9 cellular contexts compared by ENCODE assay signal in the genomic region with DNA sequence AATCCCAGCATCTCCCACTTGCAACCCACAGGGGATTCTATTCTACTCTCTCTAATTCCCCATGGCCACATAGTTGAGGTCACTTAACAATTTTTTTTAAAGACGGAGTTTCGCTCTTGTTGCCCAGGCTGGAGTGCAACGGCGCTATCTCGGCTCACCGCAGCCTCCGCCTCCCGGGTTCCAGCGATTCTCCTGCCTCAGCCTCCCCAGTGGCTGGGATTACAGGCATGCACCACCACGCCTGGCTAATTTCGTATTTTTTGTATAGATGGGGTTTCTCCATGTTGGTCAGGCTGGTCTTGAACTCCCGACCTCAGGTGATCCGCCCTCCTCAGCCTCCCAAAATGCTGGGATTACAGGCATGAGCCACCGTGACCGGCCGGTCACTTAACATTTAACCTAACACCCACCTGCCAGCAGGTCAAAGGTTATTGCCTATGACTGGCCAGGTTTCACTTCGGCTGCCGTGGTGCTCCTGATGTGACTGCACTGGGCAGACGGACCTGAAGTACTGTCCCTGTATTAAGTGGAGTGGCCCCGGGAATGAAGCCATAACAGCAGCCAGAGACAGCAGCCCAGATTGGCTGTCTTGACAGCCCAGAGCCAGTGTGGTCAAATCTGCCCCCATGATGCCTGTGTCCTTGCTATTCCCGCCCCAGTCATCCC. TPM values are rescaled to one million over a fixed set of nuclear protein-coding genes. Genes with fewer than 3 reads are reported as not detected.
DNase-seq lines count a peak whose midpoint lies in the region; ATAC-seq, FAIRE-seq and TF ChIP-seq lines count a peak whose summit lies in the region.
"Not testable (repeated sequence)": the region's sequence is repeated elsewhere in the genome, so short reads cannot be mapped to it uniquely, and the experiment has no call there.
"Had no signal": no experiment of that assay in that cellular context is flagged by ENCODE, and none has a peak within 500 bp of the region (broad histone marks: within the 10 kb centered on the region; RNA-seq: fewer than 3 reads in every experiment).

No MANE protein-coding gene starts in this region.

- H3K27ac Mint-ChIP-seq in Caco-2 (ENCODE audit: unreplicated experiment), result not testable (repeated sequence)

- H3K9me3 ChIP-seq in Caco-2; Loucy (ENCODE audit: insufficient read depth, low read depth, low read length); SU-DHL-6 (ENCODE audit: insufficient read depth, low read length); K562 (replicated peaks; ENCODE audit: control insufficient read depth, insufficient read depth, low read depth, low read length); hepatocyte (ENCODE audit: low read depth); mucosa of stomach (ENCODE audit: control insufficient read depth, low read length); skeletal muscle tissue (ENCODE audit: control insufficient read depth in 3 of 3, low read length in 3 of 3): not testable (repeated sequence)

- not testable (repeated sequence) for H3K9me3 Mint-ChIP-seq in Caco-2 (ENCODE audit: unreplicated experiment)

- intact Hi-C loops in Caco-2 (cut with micrococcal nuclease; ENCODE audit: unreplicated experiment), result loop anchor here (5.0 kb wide), 1 partner anchor 36 kb away; no protein-coding TSS in a partner anchor
- intact Hi-C loops in K562 (cut with micrococcal nuclease), result not testable (repeated sequence)

- H3K4me1 Mint-ChIP-seq in Caco-2 (ENCODE audit: low read depth, unreplicated experiment), result peaks cover 20% of the 10 kb centered on the region

- H3K4me2 ChIP-seq in Loucy (ENCODE audit: low read depth, low read length, poor library complexity, severe bottlenecking), result peak overlapping the region; percentile 82
- peak overlapping the region; percentile 49 for H3K4me2 ChIP-seq in SU-DHL-6 (ENCODE audit: low read depth, low read length, poor library complexity, severe bottlenecking)
- not testable (repeated sequence) for H3K4me2 ChIP-seq in K562 (ENCODE audit: insufficient read depth, low read length)
- peak overlapping the region; percentile 77 for H3K4me2 ChIP-seq in hepatocyte

- not testable (repeated sequence) for TF ChIP-seq POLR2A in K562 (conservative IDR thresholded peaks at IDR 0.05)

- not testable (repeated sequence) for H3K27me3 Mint-ChIP-seq in Caco-2 (ENCODE audit: insufficient read depth, unreplicated experiment)

- H3K27ac ChIP-seq in SU-DHL-6 (ENCODE audit: low read depth, low read length); skeletal muscle tissue (ENCODE audit: low read depth, low read length): not testable (repeated sequence)
- H3K27ac ChIP-seq in K562 (ENCODE audit: extremely low read depth, low read depth, low read length) (peak overlapping the region; percentile 75; the same call in 2 of the 3 replicates), hepatocyte (peak overlapping the region; percentile 86)

- peaks cover 13% of the 10 kb centered on the region for H3F3A ChIP-seq in Loucy (ENCODE audit: low read depth)
- H3F3A ChIP-seq in SU-DHL-6 (ENCODE audit: insufficient read depth), result not testable (repeated sequence)

- H3K36me3 ChIP-seq in Caco-2 (ENCODE audit: control insufficient read depth, insufficient read depth, low read length); Loucy (ENCODE audit: insufficient read depth, low read length); SU-DHL-6 (ENCODE audit: low read length); K562 (ENCODE audit: control insufficient read depth, insufficient read depth, low read length); hepatocyte (replicated peaks; ENCODE audit: insufficient read depth, low read depth); mucosa of stomach (ENCODE audit: control insufficient read depth, insufficient read depth, low read length); skeletal muscle tissue (ENCODE audit: control insufficient read depth in 3 of 3, insufficient read depth in 3 of 3, low read length in 3 of 3): not testable (repeated sequence)

- not testable (repeated sequence) for H3K9me2 ChIP-seq in Loucy (replicated peaks; ENCODE audit: low read depth, low read length); SU-DHL-6 (replicated peaks; ENCODE audit: insufficient read depth, low read length); hepatocyte (replicated peaks; ENCODE audit: insufficient read depth)

- H3K4me3 Mint-ChIP-seq in Caco-2 (ENCODE audit: unreplicated experiment), result peak overlapping the region; percentile 70

- not testable (repeated sequence) for H4K20me1 ChIP-seq in Loucy (ENCODE audit: insufficient read depth, low read length, poor library complexity, severe bottlenecking); SU-DHL-6 (ENCODE audit: low read depth, low read length); K562 (replicated peaks; ENCODE audit: control insufficient read depth, insufficient read depth, low read length); hepatocyte (ENCODE audit: insufficient read depth, poor library complexity, severe bottlenecking)

- not testable (repeated sequence) for TF ChIP-seq CTCF in Caco-2 (IDR thresholded peaks at IDR 0.05; ENCODE audit: insufficient read depth in 1 of 2, low read depth in 1 of 2, low read length in 1 of 2, severe bottlenecking in 1 of 2, unreplicated experiment in 1 of 2); Loucy (conservative IDR thresholded peaks at IDR 0.05; ENCODE audit: low read length); SU-DHL-6 (IDR thresholded peaks at IDR 0.05; ENCODE audit: insufficient read depth, low read length, poor library complexity, severe bottlenecking); K562 (IDR thresholded peaks at IDR 0.05 in 2 of 3, conservative IDR thresholded peaks at IDR 0.05 in 1 of 3; ENCODE audit: insufficient read depth in 2 of 3, low read depth in 1 of 3, low read length in 3 of 3); hepatocyte (IDR thresholded peaks at IDR 0.05; ENCODE audit: poor library complexity)

- not testable (repeated sequence) for H3K79me2 ChIP-seq in Loucy (ENCODE audit: insufficient read depth, low read length); SU-DHL-6 (ENCODE audit: insufficient read depth, low read length); K562 (ENCODE audit: control insufficient read depth, insufficient read depth, low read length); hepatocyte

- H3K4me1 ChIP-seq in Caco-2 (peaks cover 41% of the 10 kb centered on the region), Loucy (ENCODE audit: insufficient read depth, low read length, poor library complexity, severe bottlenecking) (peaks cover 54% of the 10 kb centered on the region), K562 (replicated peaks in 1 of 2; ENCODE audit: control insufficient read depth in 2 of 2, insufficient read depth in 2 of 2, low read length in 2 of 2) (peaks cover 11 to 30% of the 10 kb centered on the region in 2 experiments), hepatocyte (ENCODE audit: insufficient read depth) (peaks cover 26% of the 10 kb centered on the region), mucosa of stomach (ENCODE audit: control insufficient read depth, insufficient read depth, low read length) (peaks cover 46% of the 10 kb centered on the region)
- H3K4me1 ChIP-seq in skeletal muscle tissue (ENCODE audit: control insufficient read depth in 3 of 3, insufficient read depth in 3 of 3, low read length in 3 of 3), result not testable (repeated sequence)

- peak overlapping the region; percentile 94 for H2AFZ ChIP-seq in Loucy (ENCODE audit: low read length)
- H2AFZ ChIP-seq in SU-DHL-6 (ENCODE audit: low read depth, low read length, severe bottlenecking), result peak overlapping the region; percentile 73
- H2AFZ ChIP-seq in K562 (ENCODE audit: low read depth, low read length), result peak overlapping the region; percentile 100
- H2AFZ ChIP-seq in hepatocyte, result peak overlapping the region; percentile 70

- in situ Hi-C loops in K562 (cut with MboI), result loop anchor here (5.0 kb wide), 1 partner anchor 136 kb away; no protein-coding TSS in a partner anchor

- TF ChIP-seq EP300 in K562 (IDR thresholded peaks at IDR 0.05; ENCODE audit: low read length), result not testable (repeated sequence)

- BruUV-seq in Caco-2 (replicated peaks; lab: Mats Ljungman, UMichigan); K562 (replicated peaks; lab: Mats Ljungman, UMichigan): not testable (repeated sequence)

- H3K27me3 ChIP-seq in Caco-2 (replicated peaks; ENCODE audit: control insufficient read depth, insufficient read depth, low read length); Loucy (ENCODE audit: insufficient read depth, low read length, poor library complexity, severe bottlenecking); SU-DHL-6 (ENCODE audit: low read length); K562 (ENCODE audit: control insufficient read depth in 2 of 2, insufficient read depth in 2 of 2, low read length in 2 of 2); hepatocyte; mucosa of stomach (ENCODE audit: control insufficient read depth, insufficient read depth, low read length); skeletal muscle tissue (ENCODE audit: control insufficient read depth in 3 of 3, insufficient read depth in 3 of 3, low read length in 3 of 3): not testable (repeated sequence)

- not testable (repeated sequence) for TF ChIP-seq RAD21 in K562 (CRISPR knock-in tag; conservative IDR thresholded peaks at IDR 0.05 in 1 of 2, IDR thresholded peaks at IDR 0.05 in 1 of 2)

- H3K9ac ChIP-seq in Loucy (ENCODE audit: low read depth, low read length, poor library complexity, severe bottlenecking) (peak overlapping the region; percentile 76), SU-DHL-6 (ENCODE audit: low read length) (peak overlapping the region; percentile 35; the same call in 1 of the 2 replicates), K562 (ENCODE audit: insufficient read depth in 1 of 2, low read depth in 2 of 2, low read length in 2 of 2) (peak overlapping the region; percentile 62 to 87; a peak in 3 of 4 replicates), mucosa of stomach (ENCODE audit: low read length) (peak overlapping the region; percentile 62)
- not testable (repeated sequence) for H3K9ac ChIP-seq in skeletal muscle tissue (ENCODE audit: low read depth in 1 of 3, low read length in 3 of 3)

- 89% methylated on average over 21 of the region's 21 CpGs for WGBS in K562 (ENCODE audit: insufficient coverage, low coverage, missing lambda C conversion rate)
- WGBS in hepatocyte (ENCODE audit: low lambda C conversion rate, missing lambda C conversion rate), result 92% methylated on average over 21 of the region's 21 CpGs

- POLR2A ChIA-PET in Caco-2 (lab: Charles Lee), result interaction anchor here (1.4 kb wide), 1 partner anchor 26 kb away, joined by 3 read pairs; no protein-coding TSS in a partner anchor
- POLR2A ChIA-PET in K562 (lab: Yijun Ruan, JAX), result interaction anchor here (1.2 kb wide), 1 partner anchor 32 kb away, joined by 4 read pairs; no protein-coding TSS in a partner anchor

- not testable (repeated sequence) for DNase-seq in Caco-2; K562 (ENCODE audit: extremely low read depth in 1 of 4, low spot score in 3 of 4); hepatocyte (ENCODE audit: low spot score)

- H3K4me3 ChIP-seq in Caco-2 (ENCODE audit: low read depth, low read length); SU-DHL-6 (ENCODE audit: insufficient read depth, low read length, poor library complexity, severe bottlenecking); K562; hepatocyte: not testable (repeated sequence)
- H3K4me3 ChIP-seq in Loucy (ENCODE audit: low read length, poor library complexity, severe bottlenecking) (peak overlapping the region; percentile 69), mucosa of stomach (ENCODE audit: low read length) (peak overlapping the region; percentile 36), skeletal muscle tissue (ENCODE audit: low read length in 3 of 3) (peak overlapping the region in 2 of 3 donors; percentile 63 to 70)

- H3K36me3 Mint-ChIP-seq in Caco-2 (ENCODE audit: insufficient read depth, unreplicated experiment), result not testable (repeated sequence)

- CTCF ChIA-PET in Caco-2 (lab: Charles Lee) (interaction anchor here (0.6 to 1.4 kb wide), 4 partner anchors 32 to 383 kb away, joined by 3 to 5 read pairs (median 5); no protein-coding TSS in a partner anchor), K562 (lab: Yijun Ruan, JAX; ENCODE audit: low intra/inter-chr PET ratio) (interaction anchor here (0.5 to 2.7 kb wide), 3 partner anchors 114 to 1359 kb away, joined by 3 to 29 read pairs (median 3); no protein-coding TSS in a partner anchor)

- FAIRE-seq in K562 (lab: Jason Lieb, UNC), result not testable (repeated sequence)

- ATAC-seq in K562, result not testable (repeated sequence)

- H3K9me1 ChIP-seq in K562 (ENCODE audit: control insufficient read depth, insufficient read depth, low read length), result not testable (repeated sequence)

RNA-seq across cellular contexts. Expression of a gene that starts 24.3 kb away (rescaled TPM):
- total RNA-seq in Caco-2 (2022) (not detected in 2 replicates), K562 (2014; rRNA removed) (not detected in 2 replicates), K562 (2014; rRNA removed; fragmentation: Illumina TruSeq; extraction: Trizol) (not detected in 2 replicates), K562 (2015; rRNA removed; fragmentation: Illumina TruSeq; extraction: Trizol) (not detected in 2 replicates), K562 (2021) (not detected in 2 replicates), hepatocyte (not detected in 2 replicates), skeletal muscle tissue (under 0.01 TPM)
- not detected in 2 replicates for total RNA-seq in K562 (2011; cell fraction: chromatin; rRNA removed; ENCODE audit: low replicate concordance)
- not detected in 2 replicates for total RNA-seq in K562 (2011; cell fraction: nucleolus; rRNA removed)
- not detected in 2 replicates for total RNA-seq in K562 (2011; cell fraction: nucleoplasm; rRNA removed)
- polyA plus RNA-seq in K562 (2011; rRNA removed) (not detected in 2 replicates), K562 (2014; fragmentation: Illumina TruSeq; extraction: Trizol) (not detected in 2 replicates), K562 (2014; fragmentation: Nextera tagmentation; extraction: Ambion mirVana) (not detected), K562 (2014; rRNA removed) (not detected in 2 replicates), hepatocyte (not detected in 2 replicates)
- not detected in 2 replicates for polyA plus RNA-seq in K562 (2011; cell fraction: cytosol; rRNA removed)
- not detected in 2 replicates for polyA plus RNA-seq in K562 (2011; cell fraction: nucleus; rRNA removed)
- not detected in 2 replicates for polyA plus RNA-seq in K562 (2012)
- not detected in 2 replicates for polyA minus RNA-seq in K562 (2011; rRNA and poly(A)+ RNA removed)
- polyA minus RNA-seq in K562 (2011; cell fraction: cytosol; rRNA and poly(A)+ RNA removed), result not detected in 2 replicates
- not detected in 2 replicates for polyA minus RNA-seq in K562 (2011; cell fraction: nucleus; rRNA and poly(A)+ RNA removed)
- total RNA-seq: Right ventricle myocardium superior had no signal
- polyA plus RNA-seq: BJ had no signal
